Comparison of ENCODE assay signal across 8 cellular contexts in genomic region chr11:133064152-133064877, GRCh38.
A peak's percentile ranks its signal among the peaks of the same experiment; 100 is the strongest.
DNase-seq lines count a peak whose midpoint lies in the region; ATAC-seq, FAIRE-seq and TF ChIP-seq lines count a peak whose summit lies in the region.

No MANE protein-coding gene starts in this region.

- peak overlapping the region; percentile 41 for H3K27ac ChIP-seq in hepatocyte
- H3K27ac ChIP-seq in psoas muscle, result peak overlapping the region; percentile 30

- no peaks in the 10 kb centered on the region for H4K20me1 ChIP-seq in hepatocyte (ENCODE audit: insufficient read depth, poor library complexity, severe bottlenecking)

- H3K9me2 ChIP-seq in hepatocyte (replicated peaks; ENCODE audit: insufficient read depth), result no peaks in the 10 kb centered on the region

- DNase-seq in Daoy (ENCODE audit: low read depth) (peak; percentile 90), MG63 (peak; percentile 64), amygdala (lab: John Stamatoyannopoulos, UW) (peak; percentile 12 to 82 (median 63)), hepatocyte (ENCODE audit: low spot score) (peak; percentile 91), psoas muscle (peak; percentile 70 to 77), T1000 (lab: John Stamatoyannopoulos, UW) (no peak), GM19239 (ENCODE audit: insufficient read length, low spot score) (no peak), NOMO-1 treated with dmso at 0.1 percent for 144 hours (lab: John Stamatoyannopoulos, UW; ENCODE audit: unreplicated experiment) (no peak)

- intact Hi-C loops in psoas muscle (cut with DNase I), result no loop called here

- H3K36me3 ChIP-seq in MG63 (no peaks in the 10 kb centered on the region), hepatocyte (replicated peaks; ENCODE audit: insufficient read depth, low read depth) (no peaks in the 10 kb centered on the region), psoas muscle (ENCODE audit: insufficient read depth in 1 of 2, low read depth in 1 of 2) (no peaks in the 10 kb centered on the region)

- 3% methylated on average over 44 of the region's 44 CpGs for WGBS in hepatocyte (ENCODE audit: low lambda C conversion rate, missing lambda C conversion rate)
- 2% methylated on average over 39 to 44 of the region's 44 CpGs for WGBS in psoas muscle, 3 donors

- peak; percentile 55 to 92 (median 82) for ATAC-seq in psoas muscle

- H3K79me2 ChIP-seq in hepatocyte, result no peaks in the 10 kb centered on the region

- H2AFZ ChIP-seq in hepatocyte, result peak overlapping the region; percentile 92

- H3K4me3 ChIP-seq in MG63 (peak overlapping the region; percentile 43), hepatocyte (peak overlapping the region; percentile 35), psoas muscle (peak overlapping the region; percentile 65)

- H3K4me1 ChIP-seq in hepatocyte (ENCODE audit: insufficient read depth) (no peaks in the 10 kb centered on the region), psoas muscle (no peaks in the 10 kb centered on the region)

- H3K27me3 ChIP-seq in MG63 (0 out of 2 replicates have a peak, but pooled peaks cover 3% of the 10 kb centered on the region), hepatocyte (peaks cover 17% of the 10 kb centered on the region), psoas muscle (ENCODE audit: insufficient read depth in 3 of 3, low read length in 2 of 3) (peaks cover 0 to 16% (median 5%) of the 10 kb centered on the region in 3 donors)

- peak; percentile 91 for TF ChIP-seq CTCF in hepatocyte (IDR thresholded peaks at IDR 0.05; ENCODE audit: poor library complexity)
- TF ChIP-seq CTCF in psoas muscle (IDR thresholded peaks at IDR 0.05), result peak; percentile 44

- H3K9me3 ChIP-seq in MG63, result no peaks in the 10 kb centered on the region
- no peaks in the 10 kb centered on the region for H3K9me3 ChIP-seq in hepatocyte (ENCODE audit: low read depth)
- H3K9me3 ChIP-seq in psoas muscle, result no peaks in the 10 kb centered on the region

- no peak for FAIRE-seq in GM19239 (lab: Jason Lieb, UNC)

- peak overlapping the region; percentile 89 for H3K4me2 ChIP-seq in hepatocyte

Comparison
In these comparisons a context has a peak if more than half of its experiments do, and no peak if none do; other contexts are left out.
1. DNase-seq: peak in Daoy (single experiment), MG63 (single experiment), amygdala (56 of 56), hepatocyte (single experiment) and psoas muscle (2 of 2); none in T1000 (single experiment), GM19239 (single experiment) and NOMO-1 treated with dmso at 0.1 percent for 144 hours (single experiment).
2. Peak in every context shown above with its lines, with median percentiles within 50 percentile points of each other: H3K4me3 ChIP-seq.